2 cellular contexts compared by ENCODE assay signal in genomic region chr10:77629775-77630565, GRCh38.
TF ChIP-seq lines count a peak whose summit lies in the region.

No MANE protein-coding gene starts in this region.

TF ChIP-seq in K562, 482 proteins besides CTCF, POLR2A, EP300 and RAD21 (continued from another document):
- no peak for TF ChIP-seq E2F5 (CRISPR knock-in tag; IDR thresholded peaks at IDR 0.05)

TF ChIP-seq in WTC11, 78 proteins besides CTCF, POLR2A, EP300 and RAD21 (continued from another document):
- TF ChIP-seq IRF1 (CRISPR knock-in tag; IDR thresholded peaks at IDR 0.05) (no peak), MLX (CRISPR knock-in tag; IDR thresholded peaks at IDR 0.05) (no peak), ERG (CRISPR knock-in tag; IDR thresholded peaks at IDR 0.05) (no peak), ZNF512 (CRISPR knock-in tag; IDR thresholded peaks at IDR 0.05; ENCODE audit: borderline replicate concordance) (no peak), FOXJ3 (CRISPR knock-in tag; IDR thresholded peaks at IDR 0.05; ENCODE audit: borderline replicate concordance) (no peak), ATF2 (CRISPR knock-in tag; IDR thresholded peaks at IDR 0.05; ENCODE audit: borderline replicate concordance, low read depth) (no peak), NR2C2 (CRISPR knock-in tag; IDR thresholded peaks at IDR 0.05) (no peak), USF2 (CRISPR knock-in tag; IDR thresholded peaks at IDR 0.05) (no peak), ZNF425 (CRISPR knock-in tag; conservative IDR thresholded peaks at IDR 0.05) (no peak), ZNF423 (CRISPR knock-in tag; IDR thresholded peaks at IDR 0.05) (no peak), IRF2 (CRISPR knock-in tag; IDR thresholded peaks at IDR 0.05; ENCODE audit: borderline replicate concordance, low read depth) (no peak), SP1 (CRISPR knock-in tag; conservative IDR thresholded peaks at IDR 0.05) (no peak)
